In genomic region chr2:56132138-56132537, GRCh38 we compare ENCODE assay signal across 9 cellular contexts. TPM values are rescaled to one million over a fixed set of nuclear protein-coding genes. Genes with fewer than 3 reads are reported as not detected.
A peak's percentile ranks its signal among the peaks of the same experiment; 100 is the strongest.
DNase-seq lines count a peak whose midpoint lies in the region; ATAC-seq and TF ChIP-seq lines count a peak whose summit lies in the region.
"Had no signal": no experiment of that assay in that cellular context is flagged by ENCODE, and none has a peak within 500 bp of the region (broad histone marks: within the 10 kb centered on the region; RNA-seq: fewer than 3 reads in every experiment).

No MANE protein-coding gene starts in this region.

- H3K4me1 Mint-ChIP-seq in HFFc6 (ENCODE audit: low read depth), result peaks cover 30% of the 10 kb centered on the region
- no peaks in the 10 kb centered on the region for H3K4me1 Mint-ChIP-seq in activated T-cell treated with anti-CD3 and anti-CD28 coated beads, Interleukin-2, amount 50 U/mL, for 24 hours (ENCODE audit: low read depth)
- H3K4me1 Mint-ChIP-seq in activated CD4-positive, alpha-beta memory T cell treated with anti-CD3 and anti-CD28 coated beads, Interleukin-2, amount 10 ng/mL, durations not matched to agents 7 days and 5 days, result no peaks in the 10 kb centered on the region

- H3K27me3 ChIP-seq in dorsolateral prefrontal cortex (peaks cover 0 to 5% (median 0%) of the 10 kb centered on the region in 45 donors), neuronal stem cell (ENCODE audit: control insufficient read depth in 3 of 3, insufficient read depth in 3 of 3, low read depth in 1 of 3, low read length in 3 of 3) (no peaks in the 10 kb centered on the region)

- H3K18ac ChIP-seq in neuronal stem cell (ENCODE audit: low read length), result no peak overlapping the region

- no CpG with 5 or more reads among the region's 1 CpG for WGBS in neuronal stem cell (ENCODE audit: extremely low coverage in 2 of 2, insufficient read length in 2 of 2, insufficient replicate concordance in 1 of 2), 2 donors

- H3K4me1 ChIP-seq in neuronal stem cell (ENCODE audit: control insufficient read depth in 2 of 2, insufficient read depth in 1 of 2, low read depth in 1 of 2, low read length in 2 of 2), result peaks cover 0 to 5% of the 10 kb centered on the region in 2 donors

- H3K4me2 ChIP-seq in neuronal stem cell (ENCODE audit: insufficient read depth, low read length, poor library complexity, severe bottlenecking), result no peak overlapping the region

- no peaks in the 10 kb centered on the region for H3K36me3 Mint-ChIP-seq in HFFc6 (ENCODE audit: low read depth)
- no peaks in the 10 kb centered on the region for H3K36me3 Mint-ChIP-seq in activated T-cell treated with anti-CD3 and anti-CD28 coated beads, Interleukin-2, amount 50 U/mL, for 24 hours (ENCODE audit: low read depth)
- no peaks in the 10 kb centered on the region for H3K36me3 Mint-ChIP-seq in activated CD4-positive, alpha-beta memory T cell treated with anti-CD3 and anti-CD28 coated beads, Interleukin-2, amount 10 ng/mL, durations not matched to agents 7 days and 5 days (ENCODE audit: low read depth)

- H2BK15ac ChIP-seq in neuronal stem cell (ENCODE audit: low read length), result no peak overlapping the region

- H3K36me3 ChIP-seq in neuronal stem cell (replicated peaks in 1 of 2; ENCODE audit: control insufficient read depth in 2 of 2, insufficient read depth in 2 of 2, low read length in 2 of 2), result no peaks in the 10 kb centered on the region

- H2BK5ac ChIP-seq in neuronal stem cell (ENCODE audit: low read length), result no peak overlapping the region

- no peak overlapping the region for H3K27ac ChIP-seq in dorsolateral prefrontal cortex
- no peak overlapping the region for H3K27ac ChIP-seq in neuronal stem cell (replicated peaks; ENCODE audit: low read length)

- TF ChIP-seq CTCF in HFFc6 (IDR thresholded peaks at IDR 0.05), result peak; percentile 80
- peak; percentile 55 to 89 (median 71) for TF ChIP-seq CTCF in dorsolateral prefrontal cortex (IDR thresholded peaks at IDR 0.05 in 54 of 56, conservative IDR thresholded peaks at IDR 0.05 in 2 of 56; ENCODE audit: low read depth in 1 of 56, partially characterized antibody in 56 of 56)

- H3K27me3 Mint-ChIP-seq in HFFc6 (ENCODE audit: insufficient read depth), result peaks cover 9% of the 10 kb centered on the region; the same call in 1 of the 2 replicates
- H3K27me3 Mint-ChIP-seq in activated T-cell treated with anti-CD3 and anti-CD28 coated beads, Interleukin-2, amount 50 U/mL, for 24 hours, result peaks cover 7% of the 10 kb centered on the region
- no peaks in the 10 kb centered on the region for H3K27me3 Mint-ChIP-seq in activated CD4-positive, alpha-beta memory T cell treated with anti-CD3 and anti-CD28 coated beads, Interleukin-2, amount 10 ng/mL, durations not matched to agents 7 days and 5 days

- no peak overlapping the region for H2AFZ ChIP-seq in neuronal stem cell (ENCODE audit: low read length)

- no peak overlapping the region for H3K4ac ChIP-seq in neuronal stem cell (ENCODE audit: low read length)

- H3K9me3 Mint-ChIP-seq in HFFc6, result no peaks in the 10 kb centered on the region
- H3K9me3 Mint-ChIP-seq in activated T-cell treated with anti-CD3 and anti-CD28 coated beads, Interleukin-2, amount 50 U/mL, for 24 hours, result no peaks in the 10 kb centered on the region
- no peaks in the 10 kb centered on the region for H3K9me3 Mint-ChIP-seq in activated CD4-positive, alpha-beta memory T cell treated with anti-CD3 and anti-CD28 coated beads, Interleukin-2, amount 10 ng/mL, durations not matched to agents 7 days and 5 days

- H2BK12ac ChIP-seq in neuronal stem cell (ENCODE audit: low read length), result no peak overlapping the region

- H3K4me3 ChIP-seq in dorsolateral prefrontal cortex, result no peak overlapping the region
- no peak overlapping the region for H3K4me3 ChIP-seq in neuronal stem cell (ENCODE audit: low read length in 2 of 2)

- H3K4me3 Mint-ChIP-seq in HFFc6, result no peak overlapping the region
- H3K4me3 Mint-ChIP-seq in activated T-cell treated with anti-CD3 and anti-CD28 coated beads, Interleukin-2, amount 50 U/mL, for 24 hours, result no peak overlapping the region
- no peak overlapping the region for H3K4me3 Mint-ChIP-seq in activated CD4-positive, alpha-beta memory T cell treated with anti-CD3 and anti-CD28 coated beads, Interleukin-2, amount 10 ng/mL, durations not matched to agents 7 days and 5 days

- no peaks in the 10 kb centered on the region for H3K9me3 ChIP-seq in neuronal stem cell (replicated peaks in 1 of 2; ENCODE audit: control insufficient read depth in 2 of 2, insufficient read depth in 1 of 2, low read depth in 1 of 2, low read length in 2 of 2)

- H3K9ac ChIP-seq in neuronal stem cell (ENCODE audit: low read depth, low read length, poor library complexity), result no peak overlapping the region

- peaks cover 4% of the 10 kb centered on the region for H3K79me1 ChIP-seq in neuronal stem cell (ENCODE audit: low read depth, low read length)

- intact Hi-C loops in dorsolateral prefrontal cortex (cut with DNase I), result loop anchor here (5.0 to 10.0 kb wide), 5 partner anchors 55 to 415 kb away; no protein-coding TSS in a partner anchor

- H2AK5ac ChIP-seq in neuronal stem cell (ENCODE audit: low read depth, low read length), result no peak overlapping the region

- no peak overlapping the region for H2BK120ac ChIP-seq in neuronal stem cell (ENCODE audit: low read depth, low read length)

- CTCF ChIA-PET in activated CD4-positive, alpha-beta memory T cell treated with anti-CD3 and anti-CD28 coated beads, Interleukin-2, amount 10 ng/mL, durations not matched to agents 7 days and 5 days (lab: Charles Lee), result no interaction called here

- no peak overlapping the region for H3K14ac ChIP-seq in neuronal stem cell (ENCODE audit: low read length)

- no peak for ATAC-seq in HG03460 (IDR thresholded peaks at IDR 0.05; ENCODE audit: unreplicated experiment)

- no peak overlapping the region for H3K27ac Mint-ChIP-seq in HFFc6
- no peak overlapping the region for H3K27ac Mint-ChIP-seq in activated T-cell treated with anti-CD3 and anti-CD28 coated beads, Interleukin-2, amount 50 U/mL, for 24 hours
- no peak overlapping the region for H3K27ac Mint-ChIP-seq in activated CD4-positive, alpha-beta memory T cell treated with anti-CD3 and anti-CD28 coated beads, Interleukin-2, amount 10 ng/mL, durations not matched to agents 7 days and 5 days

- no peak overlapping the region for H3K23ac ChIP-seq in neuronal stem cell (ENCODE audit: low read depth, low read length, poor library complexity)

- H4K91ac ChIP-seq in neuronal stem cell (ENCODE audit: low read depth, low read length, poor library complexity), result no peak overlapping the region

- H4K8ac ChIP-seq in neuronal stem cell (ENCODE audit: low read depth, low read length), result no peak overlapping the region

- DNase-seq in DMS 273 treated with DMSO at 0.1 percent for 48 hours (lab: John Stamatoyannopoulos, UW) (peak; percentile 5), HFFc6 (peak; percentile 43), NCI-H774 (lab: John Stamatoyannopoulos, UW) (peak; percentile 40), dorsolateral prefrontal cortex (no peak), neuronal stem cell (ENCODE audit: low spot score) (peak; percentile 41)
- no peak for DNase-seq in activated T-cell treated with anti-CD3 and anti-CD28 coated beads, Interleukin-2, amount 50 U/mL, for 24 hours
- DNase-seq in activated CD4-positive, alpha-beta memory T cell treated with anti-CD3 and anti-CD28 coated beads, Interleukin-2, amount 10 ng/mL, durations not matched to agents 7 days and 5 days, result no peak
- DNase-seq: left cardiac atrium had no signal

- POLR2A ChIA-PET in activated CD4-positive, alpha-beta memory T cell treated with anti-CD3 and anti-CD28 coated beads, Interleukin-2, amount 10 ng/mL, durations not matched to agents 7 days and 5 days (lab: Charles Lee), result no interaction called here

RNA-seq across cellular contexts. Expression of gene CCDC85A, which starts 51.7 kb away (rescaled TPM):
- 10 to 100 TPM; 25.5 to 39.3 (median 36.9) TPM for total RNA-seq in HFFc6 (2021; fragmentation: NEBNext Ultra II Directional; extraction: Animal tissue kit (Norgen Biotek cat#: 25700))
- 10 to 100 TPM; 14.7 to 52.9 (median 33.1) TPM for total RNA-seq in dorsolateral prefrontal cortex
- 0.84 TPM for polyA plus RNA-seq in neuronal stem cell (2013, experiment 1 of 2)
- polyA plus RNA-seq in neuronal stem cell (2013, experiment 2 of 2), result 0.76 TPM
- not detected for total RNA-seq in activated CD4-positive, alpha-beta memory T cell treated with anti-CD3 and anti-CD28 coated beads, Interleukin-2, amount 10 ng/mL, durations not matched to agents 7 days and 5 days

Comparison
In these comparisons a context has a peak if more than half of its experiments do, and no peak if none do; other contexts are left out.
1. DNase-seq: peak in DMS 273 treated with DMSO at 0.1 percent for 48 hours (single experiment), HFFc6 (single experiment), NCI-H774 (single experiment) and neuronal stem cell (single experiment); none in dorsolateral prefrontal cortex (0 of 10), activated T-cell treated with anti-CD3 and anti-CD28 coated beads, Interleukin-2, amount 50 U/mL, for 24 hours (single experiment) and activated CD4-positive, alpha-beta memory T cell treated with anti-CD3 and anti-CD28 coated beads, Interleukin-2, amount 10 ng/mL, durations not matched to agents 7 days and 5 days (single experiment).
2. RNA of gene CCDC85A, which starts 51.7 kb away (total RNA-seq): 25.5 to 39.3 TPM in HFFc6 and 14.7 to 52.9 TPM in dorsolateral prefrontal cortex; not detected in activated CD4-positive, alpha-beta memory T cell treated with anti-CD3 and anti-CD28 coated beads, Interleukin-2, amount 10 ng/mL, durations not matched to agents 7 days and 5 days; every median in the first group is over 10 times any median in the second.